12 cellular contexts compared by ENCODE assay signal in the genomic region with DNA sequence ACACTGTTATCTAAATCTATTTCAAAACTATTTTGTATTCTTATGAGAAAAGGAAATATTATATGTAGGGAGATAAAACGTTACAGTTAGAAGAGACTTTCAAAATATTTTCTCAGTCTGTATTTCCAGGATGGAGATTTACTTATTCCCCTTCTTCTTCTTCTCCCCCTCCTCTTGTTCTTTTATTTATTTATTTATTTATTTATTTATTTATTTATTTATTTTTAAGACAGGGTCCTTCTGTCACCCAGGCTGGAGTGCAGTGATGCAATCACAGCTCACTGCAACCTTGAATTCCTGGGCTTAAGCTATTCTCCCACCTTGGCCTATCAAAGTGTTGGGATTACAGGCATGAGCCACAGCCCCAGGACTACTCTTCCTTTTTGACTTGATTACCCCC. TPM values are rescaled to one million over a fixed set of nuclear protein-coding genes. Genes with fewer than 3 reads are reported as not detected.
"Had no signal": no experiment of that assay in that cellular context is flagged by ENCODE, and none has a peak within 500 bp of the region (broad histone marks: within the 10 kb centered on the region; RNA-seq: fewer than 3 reads in every experiment).

No MANE protein-coding gene starts in this region.

- ATAC-seq: HCT116, HepG2 had no signal

- H3K4me2 ChIP-seq: KMS-11 had no signal

- H3K27ac Mint-ChIP-seq: IgD-negative memory B cell had no signal

- DNase-seq: GM23248, GOT3, H7, Karpas-422, KBM-7 had no signal

- H3K4me3 ChIP-seq: GM23248, HAP-1 had no signal

- FAIRE-seq: HepG2 had no signal

- H3K27ac ChIP-seq: GM23248, HL-60, KMS-11 had no signal

RNA-seq across cellular contexts. Expression of a gene that starts 30.0 kb away (rescaled TPM):
- total RNA-seq: GM23248, HT1080 had no signal
